Comparison of ENCODE assay signal across 2 cellular contexts in genomic region chr1:30889506-30889905, GRCh38.
TF ChIP-seq lines count a peak whose summit lies in the region.

No MANE protein-coding gene starts in this region.

TF ChIP-seq in SK-N-SH, 30 proteins besides CTCF, POLR2A, EP300 and RAD21 (continued from another document):
- no peak for TF ChIP-seq IRF3 (IDR thresholded peaks at IDR 0.05; ENCODE audit: low read depth, low read length)
- TF ChIP-seq FOXJ3 (CRISPR knock-in tag; IDR thresholded peaks at IDR 0.05) = no peak
- TF ChIP-seq ZBTB33 (IDR thresholded peaks at IDR 0.05; ENCODE audit: borderline replicate concordance, low read depth) = no peak
- no peak for TF ChIP-seq USF1 (IDR thresholded peaks at IDR 0.05; ENCODE audit: borderline replicate concordance, low read depth)
- TF ChIP-seq RFX5 (IDR thresholded peaks at IDR 0.05; ENCODE audit: low read length) = no peak
- TF ChIP-seq, protein P1, sequence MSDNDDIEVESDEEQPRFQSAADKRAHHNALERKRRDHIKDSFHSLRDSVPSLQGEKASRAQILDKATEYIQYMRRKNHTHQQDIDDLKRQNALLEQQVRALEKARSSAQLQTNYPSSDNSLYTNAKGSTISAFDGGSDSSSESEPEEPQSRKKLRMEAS (IDR thresholded peaks at IDR 0.05; ENCODE audit: low read depth) = no peak

TF ChIP-seq in SK-N-SH treated with all-trans-retinoic acid at 6 μM for 48 hours, 23 proteins besides CTCF, POLR2A, EP300 and RAD21 (continued from another document):
- TF ChIP-seq CREB5 (CRISPR knock-in tag; IDR thresholded peaks at IDR 0.05; ENCODE audit: low read depth) (no peak), PPARA (CRISPR knock-in tag; IDR thresholded peaks at IDR 0.05; ENCODE audit: borderline replicate concordance) (no peak), ZC3H10 (CRISPR knock-in tag; IDR thresholded peaks at IDR 0.05) (no peak), TCF4 (CRISPR knock-in tag; IDR thresholded peaks at IDR 0.05; ENCODE audit: borderline replicate concordance) (no peak), OSR1 (CRISPR knock-in tag; IDR thresholded peaks at IDR 0.05) (no peak), TOX (CRISPR knock-in tag; IDR thresholded peaks at IDR 0.05; ENCODE audit: borderline replicate concordance) (no peak), CSDC2 (CRISPR knock-in tag; IDR thresholded peaks at IDR 0.05) (no peak), GLIS3 (CRISPR knock-in tag; IDR thresholded peaks at IDR 0.05) (no peak), ISL1 (CRISPR knock-in tag; IDR thresholded peaks at IDR 0.05) (no peak)
- TF ChIP-seq, protein P2, sequence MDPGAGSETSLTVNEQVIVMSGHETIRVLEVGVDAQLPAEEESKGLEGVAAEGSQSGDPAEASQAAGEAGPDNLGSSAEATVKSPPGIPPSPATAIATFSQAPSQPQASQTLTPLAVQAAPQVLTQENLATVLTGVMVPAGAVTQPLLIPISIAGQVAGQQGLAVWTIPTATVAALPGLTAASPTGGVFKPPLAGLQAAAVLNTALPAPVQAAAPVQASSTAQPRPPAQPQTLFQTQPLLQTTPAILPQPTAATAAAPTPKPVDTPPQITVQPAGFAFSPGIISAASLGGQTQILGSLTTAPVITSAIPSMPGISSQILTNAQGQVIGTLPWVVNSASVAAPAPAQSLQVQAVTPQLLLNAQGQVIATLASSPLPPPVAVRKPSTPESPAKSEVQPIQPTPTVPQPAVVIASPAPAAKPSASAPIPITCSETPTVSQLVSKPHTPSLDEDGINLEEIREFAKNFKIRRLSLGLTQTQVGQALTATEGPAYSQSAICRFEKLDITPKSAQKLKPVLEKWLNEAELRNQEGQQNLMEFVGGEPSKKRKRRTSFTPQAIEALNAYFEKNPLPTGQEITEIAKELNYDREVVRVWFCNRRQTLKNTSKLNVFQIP (CRISPR knock-in tag; IDR thresholded peaks at IDR 0.05; ENCODE audit: borderline replicate concordance, low read depth) = no peak
